ENCODE assay signal across 10 cellular contexts in the genomic region with DNA sequence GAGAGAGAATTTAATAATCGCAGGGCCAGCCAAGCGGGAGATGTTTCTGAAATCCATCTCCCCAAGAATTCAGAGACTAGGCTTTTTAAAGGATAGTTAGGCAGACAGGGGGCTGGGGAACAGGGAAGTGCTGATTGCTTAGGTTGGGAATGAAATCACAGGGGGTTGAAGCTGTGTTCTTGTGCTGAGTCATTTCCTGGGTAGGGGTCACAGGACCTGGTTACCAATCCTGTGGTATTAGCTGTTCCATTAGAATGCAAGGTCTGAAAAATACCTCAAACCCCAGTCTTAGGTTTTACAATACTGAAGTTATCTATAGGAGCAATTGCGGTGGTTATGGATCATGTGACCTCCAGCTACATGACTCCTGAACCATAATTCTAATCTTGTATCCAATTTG. TPM values are rescaled to one million over a fixed set of nuclear protein-coding genes. Genes with fewer than 3 reads are reported as not detected.
DNase-seq lines count a peak whose midpoint lies in the region; ATAC-seq and TF ChIP-seq lines count a peak whose summit lies in the region.
"Had no signal": no experiment of that assay in that cellular context is flagged by ENCODE, and none has a peak within 500 bp of the region (broad histone marks: within the 10 kb centered on the region; RNA-seq: fewer than 3 reads in every experiment).

No MANE protein-coding gene starts in this region.

- H3K79me2 ChIP-seq in GM23338 (replicated peaks; ENCODE audit: insufficient read depth) (no peaks in the 10 kb centered on the region), mesendoderm (ENCODE audit: control insufficient read depth, insufficient read depth, low read length) (no peaks in the 10 kb centered on the region)

- no peaks in the 10 kb centered on the region for H3K27me3 ChIP-seq in GM23338 (ENCODE audit: insufficient read depth)
- H3K27me3 ChIP-seq in NT2/D1 (ENCODE audit: insufficient read depth, insufficient read length) = no peaks in the 10 kb centered on the region
- H3K27me3 ChIP-seq in brain microvascular endothelial cell (replicated peaks) = no peaks in the 10 kb centered on the region
- H3K27me3 ChIP-seq in mesendoderm (ENCODE audit: insufficient read depth, low read length, poor library complexity) = no peaks in the 10 kb centered on the region
- H3K27me3 ChIP-seq: thyroid gland had no signal

- H3K4me3 Mint-ChIP-seq in GM23338 (no peak overlapping the region), mesothelial cell of epicardium (no peak overlapping the region)

- H4K8ac ChIP-seq in mesendoderm (ENCODE audit: low read depth, low read length) = no peak overlapping the region

- no peaks in the 10 kb centered on the region for H3K36me3 ChIP-seq in GM23338 (ENCODE audit: insufficient read depth)
- H3K36me3 ChIP-seq in NT2/D1 (ENCODE audit: insufficient read depth, insufficient read length, low read length) = no peaks in the 10 kb centered on the region
- H3K36me3 ChIP-seq in brain microvascular endothelial cell (replicated peaks) = no peaks in the 10 kb centered on the region
- no peaks in the 10 kb centered on the region for H3K36me3 ChIP-seq in mesendoderm (ENCODE audit: control insufficient read depth, insufficient read depth, low read length)
- H3K36me3 ChIP-seq: thyroid gland had no signal

- 0 out of 2 replicates have a peak, but pooled peaks cover 6% of the 10 kb centered on the region for H3K9me3 ChIP-seq in NT2/D1 (ENCODE audit: insufficient read depth, low read length)
- H3K9me3 ChIP-seq: mucosa of descending colon, thyroid gland had no signal

- TF ChIP-seq CTCF in GM23338 (conservative IDR thresholded peaks at IDR 0.05; ENCODE audit: low read depth in 2 of 2) (no peak), brain microvascular endothelial cell (IDR thresholded peaks at IDR 0.05; ENCODE audit: low read depth, low read length, missing control alignments) (peak; percentile 14), mesothelial cell of epicardium (IDR thresholded peaks at IDR 0.05; ENCODE audit: unreplicated experiment) (no peak)

- no CpG with 5 or more reads among the region's 3 CpGs for WGBS in mesendoderm (ENCODE audit: extremely low coverage, insufficient coverage, low lambda C conversion rate)

- ATAC-seq in GM23338 (peak; percentile 36; the same call in 1 of the 3 replicates), GM21737 (IDR thresholded peaks at IDR 0.05; ENCODE audit: unreplicated experiment) (no peak)
- ATAC-seq: mucosa of descending colon had no signal

- no peak overlapping the region for H3K4ac ChIP-seq in mesendoderm (ENCODE audit: low read depth, low read length)

- H4K5ac ChIP-seq in mesendoderm (ENCODE audit: low read length) = no peak overlapping the region

- H2BK15ac ChIP-seq in mesendoderm (replicated peaks; ENCODE audit: low read depth) = no peak overlapping the region

- peaks cover 17% of the 10 kb centered on the region for H3K36me3 Mint-ChIP-seq in GM23338 (ENCODE audit: low read depth)
- H3K36me3 Mint-ChIP-seq in mesothelial cell of epicardium = peaks cover 2% of the 10 kb centered on the region

- no peaks in the 10 kb centered on the region for H3F3A ChIP-seq in GM23338 (replicated peaks; ENCODE audit: low read depth)

- H3K27ac ChIP-seq in GM23338 (ENCODE audit: low read depth) = peak overlapping the region; percentile 46
- peak overlapping the region; percentile 74 for H3K27ac ChIP-seq in brain microvascular endothelial cell
- H3K27ac ChIP-seq in mesendoderm (ENCODE audit: low read depth, low read length) = peak overlapping the region; percentile 49
- H3K27ac ChIP-seq: thyroid gland had no signal

- H3K4me1 Mint-ChIP-seq in GM23338 (peaks cover 9% of the 10 kb centered on the region; the same call in 2 of the 3 replicates), mesothelial cell of epicardium (no peaks in the 10 kb centered on the region)

- no peak overlapping the region for H3K9ac ChIP-seq in NT2/D1 (ENCODE audit: insufficient read length, low read depth)
- no peak overlapping the region for H3K9ac ChIP-seq in mesendoderm (ENCODE audit: low read length)

- H3K9me3 Mint-ChIP-seq in GM23338 (peaks cover 19% of the 10 kb centered on the region), mesothelial cell of epicardium (peaks cover 16% of the 10 kb centered on the region)

- H2BK5ac ChIP-seq in mesendoderm (ENCODE audit: low read length) = no peak overlapping the region

- no peaks in the 10 kb centered on the region for H4K20me1 ChIP-seq in GM23338 (replicated peaks; ENCODE audit: insufficient read depth)

- no peak overlapping the region for H2AK5ac ChIP-seq in mesendoderm (ENCODE audit: low read length)

- H3K56ac ChIP-seq in mesendoderm (ENCODE audit: low read length) = no peak overlapping the region

- H3K4me2 ChIP-seq in GM23338 = no peak overlapping the region
- no peak overlapping the region for H3K4me2 ChIP-seq in mesendoderm (ENCODE audit: low read length)

- H3K4me1 ChIP-seq in GM23338 (ENCODE audit: insufficient read depth) (0 out of 2 replicates have a peak, but pooled peaks cover 8% of the 10 kb centered on the region), NT2/D1 (ENCODE audit: insufficient read depth, insufficient read length) (no peaks in the 10 kb centered on the region), mesendoderm (ENCODE audit: control insufficient read depth, low read depth, low read length) (no peaks in the 10 kb centered on the region)
- H3K4me1 ChIP-seq: thyroid gland had no signal

- no peak overlapping the region for H3K23ac ChIP-seq in mesendoderm (ENCODE audit: low read length)

- H3K4me3 ChIP-seq in GM23338 (no peak overlapping the region), NT2/D1 (ENCODE audit: insufficient read length, low read depth) (no peak overlapping the region), brain microvascular endothelial cell (ENCODE audit: low read depth, low read length) (no peak overlapping the region), mesendoderm (ENCODE audit: low read length) (no peak overlapping the region)
- H3K4me3 ChIP-seq: mucosa of descending colon, thyroid gland had no signal

- no peak overlapping the region for H3K18ac ChIP-seq in mesendoderm (ENCODE audit: low read length)

- peak; percentile 53 for DNase-seq in GM23338 (ENCODE audit: low spot score)
- peak; percentile 51 for DNase-seq in NT2/D1 (ENCODE audit: low read depth, low spot score)
- peak; percentile 93 for DNase-seq in brain microvascular endothelial cell
- DNase-seq in mesendoderm = peak; percentile 91
- no peak for DNase-seq in HEK293T (ENCODE audit: extremely low spot score)
- no peak for DNase-seq in mesothelial cell of epicardium (ENCODE audit: low spot score in 2 of 2, unreplicated experiment in 2 of 2)
- DNase-seq: mucosa of descending colon, NCI-H446 treated with DMSO at 0.1 percent for 48 hours, thyroid gland had no signal

- peak overlapping the region; percentile 54; the same call in 1 of the 2 replicates for H2AFZ ChIP-seq in GM23338

- CTCF ChIA-PET in HEK293T (lab: Yijun Ruan, JAX) = no interaction called here

- POLR2A ChIA-PET in HEK293T (lab: Yijun Ruan, JAX) = no interaction called here

- H3K27ac Mint-ChIP-seq in GM23338 (peak overlapping the region; percentile 92), mesothelial cell of epicardium (no peak overlapping the region)

- no peak overlapping the region for H2BK120ac ChIP-seq in mesendoderm (ENCODE audit: low read depth, low read length)

- no peaks in the 10 kb centered on the region for H3K79me1 ChIP-seq in mesendoderm (ENCODE audit: low read length)

- in situ Hi-C loops in brain microvascular endothelial cell (cut with HindIII; ENCODE audit: low pct_ligation_motif_present, low sequenced_read_pairs) = no loop called here

- H3K9me2 ChIP-seq in GM23338 (ENCODE audit: insufficient read depth) = no peaks in the 10 kb centered on the region

- peaks cover 3% of the 10 kb centered on the region for H3K27me3 Mint-ChIP-seq in GM23338 (ENCODE audit: insufficient read depth, low read depth, poor library complexity)
- no peaks in the 10 kb centered on the region for H3K27me3 Mint-ChIP-seq in mesothelial cell of epicardium (ENCODE audit: low read depth)

TF ChIP-seq in GM23338, 12 proteins besides CTCF, POLR2A, EP300 and RAD21:
- TF ChIP-seq, protein P1, sequence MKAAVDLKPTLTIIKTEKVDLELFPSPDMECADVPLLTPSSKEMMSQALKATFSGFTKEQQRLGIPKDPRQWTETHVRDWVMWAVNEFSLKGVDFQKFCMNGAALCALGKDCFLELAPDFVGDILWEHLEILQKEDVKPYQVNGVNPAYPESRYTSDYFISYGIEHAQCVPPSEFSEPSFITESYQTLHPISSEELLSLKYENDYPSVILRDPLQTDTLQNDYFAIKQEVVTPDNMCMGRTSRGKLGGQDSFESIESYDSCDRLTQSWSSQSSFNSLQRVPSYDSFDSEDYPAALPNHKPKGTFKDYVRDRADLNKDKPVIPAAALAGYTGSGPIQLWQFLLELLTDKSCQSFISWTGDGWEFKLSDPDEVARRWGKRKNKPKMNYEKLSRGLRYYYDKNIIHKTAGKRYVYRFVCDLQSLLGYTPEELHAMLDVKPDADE (IDR thresholded peaks at IDR 0.05) = 0 out of 2 replicates have a peak, but pooled peaks have one; percentile 21
- TF ChIP-seq NANOG (IDR thresholded peaks at IDR 0.05; ENCODE audit: borderline replicate concordance) = no peak

TF ChIP-seq in HEK293T, 16 proteins besides CTCF, POLR2A, EP300 and RAD21:
- no peak for TF ChIP-seq LEF1 (IDR thresholded peaks at IDR 0.05; ENCODE audit: borderline replicate concordance)
- no peak for TF ChIP-seq HDGF (IDR thresholded peaks at IDR 0.05; ENCODE audit: borderline replicate concordance)
- TF ChIP-seq BHLHE40 (IDR thresholded peaks at IDR 0.05; ENCODE audit: borderline replicate concordance) = no peak
- no peak for TF ChIP-seq L3MBTL2 (conservative IDR thresholded peaks at IDR 0.05)
- no peak for TF ChIP-seq FOXA1 (IDR thresholded peaks at IDR 0.05)

RNA-seq across cellular contexts. Expression of a gene that starts 4.6 kb away (rescaled TPM):
- total RNA-seq in GM23338 (2014; rRNA removed; shearing (Covaris generic)) = 0.24 and 0.39 TPM in 2 replicates
- 0.54 and 0.70 TPM in 2 replicates for polyA plus RNA-seq in GM23338 (2016; fragmentation: Nextera tagmentation; extraction: Ambion mirVana)
- polyA plus RNA-seq in mesendoderm (2013, experiment 1 of 2) = 2.5 TPM
- polyA plus RNA-seq in mesendoderm (2013, experiment 2 of 2) = 2.4 TPM
- 0.34 to 0.75 TPM (median 0.54 TPM) in 3 replicates for total RNA-seq in mesothelial cell of epicardium

RNA-seq across cellular contexts. Expression of a gene that starts 10.3 kb away (rescaled TPM):
- 1.1 and 2.3 TPM in 2 replicates for total RNA-seq in GM23338 (2014; rRNA removed; shearing (Covaris generic))
- 4.6 and 8.2 TPM in 2 replicates for polyA plus RNA-seq in GM23338 (2016; fragmentation: Nextera tagmentation; extraction: Ambion mirVana)
- 11.3 TPM for polyA plus RNA-seq in mesendoderm (2013, experiment 1 of 2)
- polyA plus RNA-seq in mesendoderm (2013, experiment 2 of 2) = 10.7 TPM
- 28.8 to 30.9 TPM (median 29.6 TPM) in 3 replicates for total RNA-seq in mesothelial cell of epicardium

Comparison
In these comparisons a context has a peak if more than half of its experiments do, and no peak if none do; other contexts are left out.
1. DNase-seq: peak in GM23338 (single experiment), NT2/D1 (single experiment), brain microvascular endothelial cell (single experiment) and mesendoderm (single experiment); none in HEK293T (single experiment) and mesothelial cell of epicardium (0 of 2).
2. Peak in every context shown above with its lines, with median percentiles within 50 percentile points of each other: H3K27ac ChIP-seq.